Comparison of ENCODE assay signal across 9 cellular contexts in genomic region chr10:114694735-114695134, GRCh38. TPM values are rescaled to one million over a fixed set of nuclear protein-coding genes. Genes with fewer than 3 reads are reported as not detected.
DNase-seq lines count a peak whose midpoint lies in the region; ATAC-seq and TF ChIP-seq lines count a peak whose summit lies in the region.
"Had no signal": no experiment of that assay in that cellular context is flagged by ENCODE, and none has a peak within 500 bp of the region (broad histone marks: within the 10 kb centered on the region; RNA-seq: fewer than 3 reads in every experiment).

No MANE protein-coding gene starts in this region.

- no peaks in the 10 kb centered on the region for H3K9me3 ChIP-seq in GM23248 (ENCODE audit: low read depth)
- H3K9me3 ChIP-seq in T-helper 17 cell (ENCODE audit: control insufficient read depth, low read length, poor library complexity, severe bottlenecking): no peaks in the 10 kb centered on the region
- H3K9me3 ChIP-seq in esophagus muscularis mucosa: no peaks in the 10 kb centered on the region

- no peak for TF ChIP-seq EP300 in esophagus muscularis mucosa (IDR thresholded peaks at IDR 0.05)

- H3K36me3 ChIP-seq in GM23248 (ENCODE audit: low read depth) (no peaks in the 10 kb centered on the region), esophagus muscularis mucosa (peaks cover 0 to 3% (median 0%) of the 10 kb centered on the region in 4 donors)

- H3K27ac Mint-ChIP-seq in CD14-positive monocyte (no peak overlapping the region), T-helper 17 cell (no peak overlapping the region)

- peak; percentile 37 for TF ChIP-seq CTCF in CD14-positive monocyte (IDR thresholded peaks at IDR 0.05)
- peak in 2 of 3 experiments; percentile 14 to 36 for TF ChIP-seq CTCF in esophagus muscularis mucosa (IDR thresholded peaks at IDR 0.05)

- H3K4me3 ChIP-seq in GM23248: no peak overlapping the region
- no peak overlapping the region for H3K4me3 ChIP-seq in esophagus muscularis mucosa

- H3K9me3 Mint-ChIP-seq in CD14-positive monocyte: peaks cover 0 to 2% (median 0%) of the 10 kb centered on the region in 7 donors

- H3K79me2 ChIP-seq in GM23248 (ENCODE audit: insufficient read depth): no peaks in the 10 kb centered on the region

- H3K27ac ChIP-seq in GM23248: no peak overlapping the region
- H3K27ac ChIP-seq in esophagus muscularis mucosa (replicated peaks in 1 of 4): no peak overlapping the region
- H3K27ac ChIP-seq: epithelial cell of prostate had no signal

- H3K4me1 ChIP-seq in GM23248 (ENCODE audit: insufficient read depth) (peaks cover 17% of the 10 kb centered on the region; the same call in 1 of the 2 replicates), esophagus muscularis mucosa (peaks cover 10 to 24% (median 19%) of the 10 kb centered on the region in 4 donors)

- H3K9ac ChIP-seq in GM23248: no peak overlapping the region

- no peaks in the 10 kb centered on the region for H4K20me1 ChIP-seq in GM23248 (ENCODE audit: insufficient read depth)

- peaks cover 14% of the 10 kb centered on the region for H3K4me1 Mint-ChIP-seq in CD14-positive monocyte
- peaks cover 17% of the 10 kb centered on the region for H3K4me1 Mint-ChIP-seq in T-helper 17 cell

- in situ Hi-C loops in GM23248 (cut with MboI): no loop called here

- H2AFZ ChIP-seq in GM23248: no peak overlapping the region

- H3K27me3 Mint-ChIP-seq in CD14-positive monocyte (ENCODE audit: low read depth in 3 of 3): peaks cover 0 to 4% (median 0%) of the 10 kb centered on the region in 3 donors
- H3K27me3 Mint-ChIP-seq in T-helper 17 cell: no peaks in the 10 kb centered on the region

- H3F3A ChIP-seq in GM23248 (ENCODE audit: insufficient read depth): peaks cover 10% of the 10 kb centered on the region; the same call in 1 of the 2 replicates

- WGBS in GM23248 (ENCODE audit: low coverage in 1 of 2, low lambda C conversion rate in 2 of 2, missing lambda C conversion rate in 2 of 2), 2 experiments: 36 to 38% methylated on average over 8 of the region's 8 CpGs
- 64% methylated on average over 8 of the region's 8 CpGs for WGBS in esophagus muscularis mucosa

- peak; percentile 69 for ATAC-seq in T-helper 17 cell
- ATAC-seq in HG02973 (IDR thresholded peaks at IDR 0.05; ENCODE audit: unreplicated experiment): no peak

- TF ChIP-seq POLR2A in esophagus muscularis mucosa (IDR thresholded peaks at IDR 0.05; ENCODE audit: low read depth): no peak

- DNase-seq in CD14-positive monocyte (ENCODE audit: low spot score) (no peak), GM23248 (peak; percentile 54), T-helper 17 cell (peak in 1 of 3 donors; percentile 17), esophagus muscularis mucosa (ENCODE audit: extremely low spot score) (no peak), pons (ENCODE audit: low spot score) (no peak), kidney glomerular epithelial cell (lab: John Stamatoyannopoulos, UW) (no peak)
- peak; percentile 36 for DNase-seq in stimulated activated CD4-positive, alpha-beta T cell treated with anti-CD3 and anti-CD28 coated beads, Interleukin-4, amount 100 ng/mL, for 24 hours

- H3K27me3 ChIP-seq in GM23248 (replicated peaks; ENCODE audit: insufficient read depth) (peaks cover 10% of the 10 kb centered on the region), esophagus muscularis mucosa (no peaks in the 10 kb centered on the region)

- H3K36me3 Mint-ChIP-seq in CD14-positive monocyte (no peaks in the 10 kb centered on the region), T-helper 17 cell (ENCODE audit: low read depth) (no peaks in the 10 kb centered on the region)

- intact Hi-C loops in CD14-positive monocyte (cut with micrococcal nuclease): no loop called here
- intact Hi-C loops in esophagus muscularis mucosa (cut with DNase I): no loop called here

- no peak overlapping the region for H3K4me3 Mint-ChIP-seq in CD14-positive monocyte
- no peak overlapping the region for H3K4me3 Mint-ChIP-seq in T-helper 17 cell

- no peak overlapping the region for H3K4me2 ChIP-seq in GM23248 (ENCODE audit: unreplicated experiment)

- no peaks in the 10 kb centered on the region for H3K9me2 ChIP-seq in GM23248 (ENCODE audit: insufficient read depth)

RNA-seq across cellular contexts. Expression of gene ABLIM1, which starts 36.7 kb away (rescaled TPM):
- under 1 TPM; 0.33 to 0.91 TPM for polyA plus RNA-seq in CD14-positive monocyte
- total RNA-seq in GM23248 (2014; rRNA removed; shearing (Covaris generic)): 0.54 and 4.3 TPM in 2 replicates
- 0.78 and 0.98 TPM in 2 replicates for polyA plus RNA-seq in GM23248 (2016; fragmentation: Nextera tagmentation; extraction: Ambion mirVana)
- total RNA-seq in T-helper 17 cell: 100 to 1,000 TPM; 141 to 184 TPM
- total RNA-seq in esophagus muscularis mucosa: 100 to 1,000 TPM in 3 of 4 donors, 10 to 100 TPM in 1; 83.1 to 145 (median 120) TPM

Comparison
In these comparisons a context has a peak if more than half of its experiments do, and no peak if none do; other contexts are left out.
1. DNase-seq: peak in GM23248 (single experiment) and stimulated activated CD4-positive, alpha-beta T cell treated with anti-CD3 and anti-CD28 coated beads, Interleukin-4, amount 100 ng/mL, for 24 hours (single experiment); none in CD14-positive monocyte (single experiment), esophagus muscularis mucosa (single experiment), pons (single experiment) and kidney glomerular epithelial cell (single experiment).
2. RNA of gene ABLIM1, which starts 36.7 kb away (total RNA-seq): 141 to 184 TPM in T-helper 17 cell and 83.1 to 145 TPM in esophagus muscularis mucosa; 0.54 to 4.3 TPM in GM23248; every median in the first group is over 10 times any median in the second.